In the genomic region with DNA sequence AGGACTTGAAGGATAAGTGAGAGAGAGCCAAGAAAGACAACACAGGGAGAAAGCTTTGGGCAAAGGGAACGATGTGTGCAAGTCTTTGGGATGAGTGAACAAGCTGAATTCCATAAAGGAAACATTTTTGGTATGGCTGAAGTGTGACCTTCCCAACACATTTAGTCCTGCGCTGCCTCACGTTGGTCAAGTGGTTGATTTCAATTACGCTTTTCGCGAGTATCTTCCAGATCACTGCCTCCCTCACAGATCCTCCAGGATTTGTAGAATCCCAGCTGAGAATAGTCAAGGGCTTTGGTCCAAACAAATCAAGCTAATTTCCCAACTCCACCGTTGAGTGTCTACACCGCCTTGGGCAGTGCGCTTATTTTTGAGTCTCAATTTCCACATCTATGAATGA, we compare ENCODE assay signal across 28 cellular contexts.
"Had no signal": no experiment of that assay in that cellular context is flagged by ENCODE, and none has a peak within 500 bp of the region (broad histone marks: within the 10 kb centered on the region; RNA-seq: fewer than 3 reads in every experiment).

No MANE protein-coding gene starts in this region.

- H3K4me1 Mint-ChIP-seq: activated naive CD4-positive, alpha-beta T cell treated with anti-CD3 and anti-CD28 coated beads, Interleukin-2, amount 10 ng/mL, durations not matched to agents 7 days and 5 days; activated naive CD8-positive, alpha-beta T cell treated with anti-CD3 and anti-CD28 coated beads, Interleukin-2, amount 10 ng/mL, durations not matched to agents 7 days and 5 days; brain; natural killer cell had no signal

- H3K9me3 Mint-ChIP-seq: brain had no signal

- H3K27me3 ChIP-seq: ascending aorta, heart right ventricle, left lung, testis, transverse colon, uterus had no signal

- ATAC-seq: activated CD4-positive, CD25-positive, alpha-beta regulatory T cell treated with anti-CD3 and anti-CD28 coated beads, Interleukin-2, amount 50 U/mL, for 24 hours; esophagus mucosa; heart right ventricle; left lung; lower lobe of right lung; natural killer cell; right cardiac atrium had no signal

- DNase-seq: activated CD4-positive, alpha-beta memory T cell treated with anti-CD3 and anti-CD28 coated beads for 36 hours; activated CD4-positive, alpha-beta T cell treated with anti-CD3 and anti-CD28 coated beads for 48 hours; activated CD8-positive, alpha-beta memory T cell treated with anti-CD3 and anti-CD28 coated beads, Interleukin-2, amount 50 U/mL, for 4 hours; activated gamma-delta T cell; activated naive CD4-positive, alpha-beta T cell treated with anti-CD3 and anti-CD28 coated beads, Interleukin-2, amount 10 ng/mL, durations not matched to agents 7 days and 5 days; activated naive CD8-positive, alpha-beta T cell treated with anti-CD3 and anti-CD28 coated beads, Interleukin-2, amount 10 ng/mL, durations not matched to agents 7 days and 5 days; activated T-cell treated with anti-CD3 and anti-CD28 coated beads, Interleukin-2, amount 50 U/mL, for 1 hour; foreskin fibroblast; heart right ventricle; left lung; lower lobe of right lung; mesenchymal stem cell; natural killer cell; posterior cingulate gyrus; right cardiac atrium; stimulated activated CD4-positive, alpha-beta T cell treated with anti-CD3 and anti-CD28 coated beads, Interleukin-2, amount 100 ng/mL, for 48 hours; stimulated activated naive CD4-positive, alpha-beta T cell treated with Interleukin-2 at 50 U/mL for 16 hours; T-helper 9 cell; testis; transverse colon; uterus had no signal

- H3K4me3 ChIP-seq: ascending aorta, heart right ventricle, left lung, lower lobe of right lung, testis, transverse colon, uterus had no signal

- H3K4me1 ChIP-seq: ascending aorta, left lung, lower lobe of right lung, testis, transverse colon, uterus had no signal

- H3K4me3 Mint-ChIP-seq: activated CD4-positive, alpha-beta memory T cell treated with anti-CD3 and anti-CD28 coated beads for 36 hours; activated naive CD4-positive, alpha-beta T cell treated with anti-CD3 and anti-CD28 coated beads, Interleukin-2, amount 10 ng/mL, durations not matched to agents 7 days and 5 days; activated naive CD8-positive, alpha-beta T cell treated with anti-CD3 and anti-CD28 coated beads, Interleukin-2, amount 10 ng/mL, durations not matched to agents 7 days and 5 days; brain; natural killer cell had no signal

- H3K36me3 Mint-ChIP-seq: activated CD4-positive, alpha-beta memory T cell treated with anti-CD3 and anti-CD28 coated beads for 36 hours; activated naive CD4-positive, alpha-beta T cell treated with anti-CD3 and anti-CD28 coated beads, Interleukin-2, amount 10 ng/mL, durations not matched to agents 7 days and 5 days; brain; natural killer cell had no signal

- H3K27ac Mint-ChIP-seq: activated CD4-positive, alpha-beta memory T cell treated with anti-CD3 and anti-CD28 coated beads for 36 hours; activated naive CD4-positive, alpha-beta T cell treated with anti-CD3 and anti-CD28 coated beads, Interleukin-2, amount 10 ng/mL, durations not matched to agents 7 days and 5 days; activated naive CD8-positive, alpha-beta T cell treated with anti-CD3 and anti-CD28 coated beads, Interleukin-2, amount 10 ng/mL, durations not matched to agents 7 days and 5 days; natural killer cell had no signal

- H3K36me3 ChIP-seq: ascending aorta, heart right ventricle, left lung, lower lobe of right lung, transverse colon, uterus had no signal

- FAIRE-seq: islet of Langerhans, TTC549 had no signal

- H3K27ac ChIP-seq: ascending aorta, heart right ventricle, left lung, lower lobe of right lung, testis, transverse colon, uterus, VCaP had no signal

- H3K9me3 ChIP-seq: ascending aorta, left lung, lower lobe of right lung, testis, transverse colon, uterus had no signal

- H3K27me3 Mint-ChIP-seq: activated CD4-positive, alpha-beta memory T cell treated with anti-CD3 and anti-CD28 coated beads for 36 hours; activated naive CD4-positive, alpha-beta T cell treated with anti-CD3 and anti-CD28 coated beads, Interleukin-2, amount 10 ng/mL, durations not matched to agents 7 days and 5 days; activated naive CD8-positive, alpha-beta T cell treated with anti-CD3 and anti-CD28 coated beads, Interleukin-2, amount 10 ng/mL, durations not matched to agents 7 days and 5 days had no signal
